Comparison of ENCODE assay signal across 18 cellular contexts in genomic region chr13:103328899-103329298, GRCh38.
"Had no signal": no experiment of that assay in that cellular context is flagged by ENCODE, and none has a peak within 500 bp of the region (broad histone marks: within the 10 kb centered on the region; RNA-seq: fewer than 3 reads in every experiment).

No MANE protein-coding gene starts in this region.

- FAIRE-seq: astrocyte, colon had no signal

- H3K27me3 ChIP-seq: adrenal gland, dorsolateral prefrontal cortex, gastroesophageal sphincter, heart right ventricle, neutrophil, sigmoid colon, spleen, tibial artery had no signal

- H3K4me3 ChIP-seq: adrenal gland, dorsolateral prefrontal cortex, gastroesophageal sphincter, heart right ventricle, sigmoid colon, spleen, tibial artery had no signal

- ATAC-seq: gastroesophageal sphincter; heart right ventricle; natural killer cell; stimulated activated naive B cell treated with anti-CD40 and anti-IgM and Interleukin-4, amounts not matched to agents 10 μg/mL and 1 μg/mL and 100 μg/mL, for 72 hours had no signal

- H3K36me3 ChIP-seq: adrenal gland, gastroesophageal sphincter, heart right ventricle, neutrophil, sigmoid colon, spleen, tibial artery had no signal

- DNase-seq: activated CD4-positive, alpha-beta T cell treated with anti-CD3 and anti-CD28 coated beads, Interleukin-2, amount 50 U/mL, for 4 hours; activated gamma-delta T cell; adrenal gland; dorsolateral prefrontal cortex; heart right ventricle; immature natural killer cell; natural killer cell; posterior cingulate gyrus; sigmoid colon; spleen; stimulated activated naive B cell treated with anti-CD40 and anti-IgM and Interleukin-4, amounts not matched to agents 10 μg/mL and 1 μg/mL and 100 μg/mL, for 72 hours; SW 1271; T-helper 2 cell; tibial artery had no signal
